In the genomic region with DNA sequence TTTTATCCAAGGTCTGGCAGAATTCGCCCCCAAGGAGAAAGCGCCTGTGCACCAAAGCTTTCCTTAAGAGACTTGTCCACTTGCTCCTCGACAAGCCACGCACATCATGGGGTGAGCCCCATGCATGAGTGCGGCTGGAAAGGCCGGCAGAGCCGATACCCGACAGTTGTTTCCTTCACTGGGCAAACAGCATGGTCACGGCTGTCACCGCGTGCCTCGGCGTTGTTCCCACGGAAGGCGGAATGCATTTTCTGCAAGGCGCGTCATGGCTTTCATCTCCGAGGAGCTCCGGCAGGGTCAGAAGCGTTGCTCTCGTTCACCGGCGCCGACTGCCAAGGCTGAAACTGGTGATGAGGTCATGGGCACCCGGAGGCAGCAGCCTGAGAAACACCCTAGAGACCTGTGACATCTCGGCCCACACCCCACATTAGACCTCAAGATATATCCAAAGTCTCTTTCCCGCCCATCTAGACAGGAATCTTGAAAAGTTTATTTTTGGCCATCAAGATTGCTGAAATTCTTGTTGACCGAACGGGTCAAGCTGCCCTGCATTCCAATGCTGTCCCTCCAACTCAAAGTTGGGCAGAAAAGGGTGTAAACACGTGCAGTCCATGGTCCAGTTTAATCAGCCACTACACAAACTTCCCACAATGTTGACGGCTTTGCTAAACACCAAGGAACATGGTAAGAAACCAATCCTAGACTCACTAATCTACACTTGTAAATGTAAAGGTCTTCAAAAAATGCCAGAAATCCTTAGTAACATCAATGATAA, we compare ENCODE assay signal across 8 cellular contexts. TPM values are rescaled to one million over a fixed set of nuclear protein-coding genes. Genes with fewer than 3 reads are reported as not detected.
A peak's percentile ranks its signal among the peaks of the same experiment; 100 is the strongest.
DNase-seq lines count a peak whose midpoint lies in the region; ATAC-seq and TF ChIP-seq lines count a peak whose summit lies in the region.

No MANE protein-coding gene starts in this region.

- TF ChIP-seq CTCF in adrenal gland (IDR thresholded peaks at IDR 0.05) (no peak), left ventricle myocardium inferior (IDR thresholded peaks at IDR 0.05; ENCODE audit: borderline replicate concordance) (no peak), parathyroid adenoma (IDR thresholded peaks at IDR 0.05) (no peak)

- H3K79me2 ChIP-seq in parathyroid adenoma: peaks cover 9% of the 10 kb centered on the region

- intact Hi-C loops in adrenal gland (cut with DNase I): loop anchor here in 1 of 2 donors (10.0 kb wide), 2 partner anchors 52 to 78 kb away; no protein-coding TSS in a partner anchor
- intact Hi-C loops in left ventricle myocardium inferior (cut with micrococcal nuclease): loop anchor here (5.0 to 10.0 kb wide), 2 partner anchors 62 to 104 kb away; no protein-coding TSS in a partner anchor

- H3K4me2 ChIP-seq in parathyroid adenoma (ENCODE audit: low read length): peak overlapping the region; percentile 95

- no peaks in the 10 kb centered on the region for H3K27me3 ChIP-seq in adrenal gland
- no peaks in the 10 kb centered on the region for H3K27me3 ChIP-seq in left ventricle myocardium inferior (ENCODE audit: low read depth)
- H3K27me3 ChIP-seq in parathyroid adenoma (ENCODE audit: control insufficient read depth, insufficient read depth, low read length): no peaks in the 10 kb centered on the region

- WGBS in adrenal gland, 4 donors: 5 to 13% (median 7%) methylated on average over 7 to 31 of the region's 31 CpGs

- H3K36me3 ChIP-seq in adrenal gland (replicated peaks in 1 of 2): no peaks in the 10 kb centered on the region
- no peaks in the 10 kb centered on the region for H3K36me3 ChIP-seq in left ventricle myocardium inferior
- H3K36me3 ChIP-seq in parathyroid adenoma (ENCODE audit: control insufficient read depth, insufficient read depth, low read length): no peaks in the 10 kb centered on the region

- ATAC-seq in GM19397 (IDR thresholded peaks at IDR 0.05; ENCODE audit: unreplicated experiment) (no peak), GM19467 (IDR thresholded peaks at IDR 0.05; ENCODE audit: unreplicated experiment) (no peak)

- peak overlapping the region; percentile 50 to 99 (median 97) for H3K27ac ChIP-seq in adrenal gland
- peak overlapping the region; percentile 99 for H3K27ac ChIP-seq in left ventricle myocardium inferior (replicated peaks)
- peak overlapping the region; percentile 91 for H3K27ac ChIP-seq in parathyroid adenoma

- H3K4me1 ChIP-seq in adrenal gland (replicated peaks in 1 of 2) (peaks cover 0 to 23% of the 10 kb centered on the region in 2 donors), left ventricle myocardium inferior (peaks cover 54% of the 10 kb centered on the region), parathyroid adenoma (no peaks in the 10 kb centered on the region)

- H3K9me3 ChIP-seq in adrenal gland (replicated peaks in 1 of 3) (no peaks in the 10 kb centered on the region), left ventricle myocardium inferior (replicated peaks) (no peaks in the 10 kb centered on the region), parathyroid adenoma (ENCODE audit: control insufficient read depth, low read length) (no peaks in the 10 kb centered on the region)

- H3K4me3 ChIP-seq in adrenal gland (peak overlapping the region in 2 of 4 donors; percentile 90 to 98), left ventricle myocardium inferior (peak overlapping the region; percentile 78), parathyroid adenoma (ENCODE audit: low read depth, low read length) (peak overlapping the region; percentile 71)

- no peak overlapping the region for H3K9ac ChIP-seq in parathyroid adenoma

- TF ChIP-seq POLR2A in adrenal gland (IDR thresholded peaks at IDR 0.05): no peak

- DNase-seq in CD1c-positive myeloid dendritic cell (ENCODE audit: extremely low spot score) (peak; percentile 24), HUDEP-2 (lab: John Stamatoyannopoulos, UW; ENCODE audit: unreplicated experiment in 76 of 76) (peak in 44 of 76 experiments; percentile 7 to 65 (median 32)), adrenal gland (peak; percentile 62 to 89 (median 82)), left ventricle myocardium inferior (peak; percentile 66), SIG-M5 (lab: John Stamatoyannopoulos, UW) (no peak)

- peak overlapping the region; percentile 81 for H2AFZ ChIP-seq in parathyroid adenoma

RNA-seq across cellular contexts. Expression of gene TJP1, which starts 0.6 kb away (rescaled TPM):
- total RNA-seq in adrenal gland (10 to 100 TPM; 37.9 to 68.3 (median 53.9) TPM), left ventricle myocardium inferior (108 TPM)
- polyA plus RNA-seq in adrenal gland: 10 to 100 TPM; 15.0 to 37.0 (median 17.5) TPM
